8 cellular contexts compared by ENCODE assay signal in genomic region chr3:171459942-171460225, GRCh38. TPM values are rescaled to one million over a fixed set of nuclear protein-coding genes. Genes with fewer than 3 reads are reported as not detected.
DNase-seq lines count a peak whose midpoint lies in the region; ATAC-seq and TF ChIP-seq lines count a peak whose summit lies in the region.

No MANE protein-coding gene starts in this region.

- no peak for TF ChIP-seq CTCF in epithelial cell of proximal tubule (conservative IDR thresholded peaks at IDR 0.05; ENCODE audit: low read depth, low read length)

- H3K4me3 ChIP-seq in epithelial cell of proximal tubule (ENCODE audit: low read depth, low read length) (peak overlapping the region; percentile 86), neuronal stem cell (ENCODE audit: low read length in 2 of 2) (peak overlapping the region; percentile 82 to 89)

- no peak overlapping the region for H2BK5ac ChIP-seq in neuronal stem cell (ENCODE audit: low read length)

- H4K91ac ChIP-seq in neuronal stem cell (ENCODE audit: low read depth, low read length, poor library complexity): no peak overlapping the region

- peaks cover 0 to 6% of the 10 kb centered on the region in 2 donors for H3K9me3 ChIP-seq in neuronal stem cell (replicated peaks in 1 of 2; ENCODE audit: control insufficient read depth in 2 of 2, insufficient read depth in 1 of 2, low read depth in 1 of 2, low read length in 2 of 2)

- H3K4me2 ChIP-seq in neuronal stem cell (ENCODE audit: insufficient read depth, low read length, poor library complexity, severe bottlenecking): peak overlapping the region; percentile 90

- H3K9ac ChIP-seq in neuronal stem cell (ENCODE audit: low read depth, low read length, poor library complexity): no peak overlapping the region

- H2BK15ac ChIP-seq in neuronal stem cell (ENCODE audit: low read length): peak overlapping the region; percentile 30

- H3K36me3 ChIP-seq in neuronal stem cell (replicated peaks in 1 of 2; ENCODE audit: control insufficient read depth in 2 of 2, insufficient read depth in 2 of 2, low read length in 2 of 2): no peaks in the 10 kb centered on the region

- no peak overlapping the region for H2BK12ac ChIP-seq in neuronal stem cell (ENCODE audit: low read length)

- peaks cover 11 to 13% of the 10 kb centered on the region in 2 donors for H3K4me1 ChIP-seq in neuronal stem cell (ENCODE audit: control insufficient read depth in 2 of 2, insufficient read depth in 1 of 2, low read depth in 1 of 2, low read length in 2 of 2)

- no CpG with 5 or more reads among the region's 20 CpGs for WGBS in neuronal stem cell (ENCODE audit: extremely low coverage in 2 of 2, insufficient read length in 2 of 2, insufficient replicate concordance in 1 of 2), 2 donors

- H3K4ac ChIP-seq in neuronal stem cell (ENCODE audit: low read length): no peak overlapping the region

- H2BK120ac ChIP-seq in neuronal stem cell (ENCODE audit: low read depth, low read length): peak overlapping the region; percentile 51

- H2AK5ac ChIP-seq in neuronal stem cell (ENCODE audit: low read depth, low read length): no peak overlapping the region

- H3K27ac ChIP-seq in neuronal stem cell (replicated peaks; ENCODE audit: low read length): no peak overlapping the region

- no peak overlapping the region for H4K8ac ChIP-seq in neuronal stem cell (ENCODE audit: low read depth, low read length)

- DNase-seq in DMS153 treated with DMSO at 0.1 percent for 48 hours (lab: John Stamatoyannopoulos, UW; ENCODE audit: unreplicated experiment) (peak; percentile 60), DMS153 (lab: John Stamatoyannopoulos, UW) (no peak), RKO (ENCODE audit: low spot score) (peak; percentile 14), epithelial cell of proximal tubule (ENCODE audit: low read depth) (no peak), neuronal stem cell (ENCODE audit: low spot score) (peak; percentile 6), NOMO-1 treated with DMSO at 0.1 percent for 48 hours (lab: John Stamatoyannopoulos, UW; ENCODE audit: unreplicated experiment) (no peak)
- no peak for DNase-seq in activated CD4-positive, CD25-positive, alpha-beta regulatory T cell treated with anti-CD3 and anti-CD28 coated beads, Interleukin-2, amount 50 U/mL, for 72 hours

- H3K79me1 ChIP-seq in neuronal stem cell (ENCODE audit: low read depth, low read length): no peaks in the 10 kb centered on the region

- H3K27me3 ChIP-seq in neuronal stem cell (ENCODE audit: control insufficient read depth in 3 of 3, insufficient read depth in 3 of 3, low read depth in 1 of 3, low read length in 3 of 3): peaks cover 0 to 32% (median 0%) of the 10 kb centered on the region in 3 experiments

- peak overlapping the region; percentile 93 for H2AFZ ChIP-seq in neuronal stem cell (ENCODE audit: low read length)

- H3K23ac ChIP-seq in neuronal stem cell (ENCODE audit: low read depth, low read length, poor library complexity): no peak overlapping the region

- peak overlapping the region; percentile 31 for H3K18ac ChIP-seq in neuronal stem cell (ENCODE audit: low read length)

- ATAC-seq in GM19452 (IDR thresholded peaks at IDR 0.05; ENCODE audit: unreplicated experiment): no peak

- no peak overlapping the region for H3K14ac ChIP-seq in neuronal stem cell (ENCODE audit: low read length)

RNA-seq across cellular contexts. Expression of gene TNIK, which starts 0.3 kb away (rescaled TPM):
- 3.1 and 11.8 TPM in 2 replicates for total RNA-seq in epithelial cell of proximal tubule
- 3.5 TPM for polyA plus RNA-seq in neuronal stem cell (2013, experiment 1 of 2)
- 3.1 TPM for polyA plus RNA-seq in neuronal stem cell (2013, experiment 2 of 2)

Comparison
In these comparisons a context has a peak if more than half of its experiments do, and no peak if none do; other contexts are left out.
1. DNase-seq: peak in DMS153 treated with DMSO at 0.1 percent for 48 hours (single experiment), RKO (single experiment) and neuronal stem cell (single experiment); none in DMS153 (single experiment), epithelial cell of proximal tubule (single experiment), NOMO-1 treated with DMSO at 0.1 percent for 48 hours (single experiment) and activated CD4-positive, CD25-positive, alpha-beta regulatory T cell treated with anti-CD3 and anti-CD28 coated beads, Interleukin-2, amount 50 U/mL, for 72 hours (single experiment).